In genomic region chr17:7850970-7851437, GRCh38 we compare ENCODE assay signal across 10 cellular contexts. TPM values are rescaled to one million over a fixed set of nuclear protein-coding genes. Genes with fewer than 3 reads are reported as not detected.
DNase-seq lines count a peak whose midpoint lies in the region; ATAC-seq and TF ChIP-seq lines count a peak whose summit lies in the region.
"Had no signal": no experiment of that assay in that cellular context is flagged by ENCODE, and none has a peak within 500 bp of the region (broad histone marks: within the 10 kb centered on the region; RNA-seq: fewer than 3 reads in every experiment).

No MANE protein-coding gene starts in this region.

- BruUV-seq in HCT116 (replicated peaks; lab: Mats Ljungman, UMichigan), result TSS peak; percentile 45

- no peak overlapping the region for H4K8ac ChIP-seq in mesendoderm (ENCODE audit: low read depth, low read length)

- H3K27me3 ChIP-seq in CD4-positive, alpha-beta T cell (ENCODE audit: control insufficient read depth, insufficient read depth, low read length), result no peaks in the 10 kb centered on the region
- H3K27me3 ChIP-seq in HCT116 (ENCODE audit: insufficient read depth, low read length), result no peaks in the 10 kb centered on the region
- peaks cover 9% of the 10 kb centered on the region for H3K27me3 ChIP-seq in mesendoderm (ENCODE audit: insufficient read depth, low read length, poor library complexity)
- H3K27me3 ChIP-seq: cardiac muscle cell had no signal

- H3K79me1 ChIP-seq in mesendoderm (ENCODE audit: low read length), result no peaks in the 10 kb centered on the region

- H3K27ac ChIP-seq in CD4-positive, alpha-beta T cell (ENCODE audit: low read depth, low read length), result peak overlapping the region; percentile 55
- H3K27ac ChIP-seq in HCT116 (ENCODE audit: low read depth, low read length), result peak overlapping the region; percentile 68
- no peak overlapping the region for H3K27ac ChIP-seq in mesendoderm (ENCODE audit: low read depth, low read length)
- H3K27ac ChIP-seq: cardiac muscle cell had no signal

- H3K9me3 Mint-ChIP-seq in CD4-positive, alpha-beta T cell, result no peaks in the 10 kb centered on the region
- H3K9me3 Mint-ChIP-seq in activated T-helper 2 cell treated with anti-CD3 and anti-CD28 coated beads, Interferon-gamma antibody, Interleukin-2, Interleukin-4, amounts not matched to agents 10 μg/mL and 5 μg/mL and 100 μg/mL, durations not matched to agents 14 hours and 24 hours and 36 hours, result no peaks in the 10 kb centered on the region

- no peak for TF ChIP-seq POLR2A in HCT116 (IDR thresholded peaks at IDR 0.05; ENCODE audit: borderline replicate concordance, extremely low read depth, insufficient read depth, insufficient read length)

- H3K4me2 ChIP-seq in HCT116 (ENCODE audit: low read length) (peak overlapping the region; percentile 95), mesendoderm (ENCODE audit: low read length) (peak overlapping the region; percentile 82)

- peak overlapping the region; percentile 95 for H3K27ac Mint-ChIP-seq in CD4-positive, alpha-beta T cell
- no peak overlapping the region for H3K27ac Mint-ChIP-seq in activated T-helper 2 cell treated with anti-CD3 and anti-CD28 coated beads, Interferon-gamma antibody, Interleukin-2, Interleukin-4, amounts not matched to agents 10 μg/mL and 5 μg/mL and 100 μg/mL, durations not matched to agents 14 hours and 24 hours and 36 hours

- H4K5ac ChIP-seq in mesendoderm (ENCODE audit: low read length), result no peak overlapping the region

- peak overlapping the region; percentile 84 for H3K4me3 Mint-ChIP-seq in CD4-positive, alpha-beta T cell
- peak overlapping the region; percentile 61 for H3K4me3 Mint-ChIP-seq in activated T-helper 2 cell treated with anti-CD3 and anti-CD28 coated beads, Interferon-gamma antibody, Interleukin-2, Interleukin-4, amounts not matched to agents 10 μg/mL and 5 μg/mL and 100 μg/mL, durations not matched to agents 14 hours and 24 hours and 36 hours (ENCODE audit: low read depth)

- TF ChIP-seq RAD21 in HCT116 (IDR thresholded peaks at IDR 0.05; ENCODE audit: low read depth), result no peak

- H3K23ac ChIP-seq in mesendoderm (ENCODE audit: low read length), result no peak overlapping the region

- H3K4me1 Mint-ChIP-seq in CD4-positive, alpha-beta T cell (ENCODE audit: low read depth), result peaks cover 14% of the 10 kb centered on the region
- H3K4me1 Mint-ChIP-seq in activated T-helper 2 cell treated with anti-CD3 and anti-CD28 coated beads, Interferon-gamma antibody, Interleukin-2, Interleukin-4, amounts not matched to agents 10 μg/mL and 5 μg/mL and 100 μg/mL, durations not matched to agents 14 hours and 24 hours and 36 hours (ENCODE audit: low read depth), result peaks cover 28% of the 10 kb centered on the region

- no peak overlapping the region for H2BK5ac ChIP-seq in mesendoderm (ENCODE audit: low read length)

- H2BK15ac ChIP-seq in mesendoderm (replicated peaks; ENCODE audit: low read depth), result no peak overlapping the region

- H2BK120ac ChIP-seq in mesendoderm (ENCODE audit: low read depth, low read length), result no peak overlapping the region

- H3K36me3 ChIP-seq in HCT116 (ENCODE audit: control insufficient read depth in 1 of 2, insufficient read depth in 2 of 2, low read length in 2 of 2) (peaks cover 27 to 31% of the 10 kb centered on the region in 2 experiments), mesendoderm (ENCODE audit: control insufficient read depth, insufficient read depth, low read length) (no peaks in the 10 kb centered on the region)

- DNase-seq in CD4-positive, alpha-beta T cell, result no peak
- no peak for DNase-seq in HCT116 (ENCODE audit: low read depth, low spot score)
- no peak for DNase-seq in activated T-helper 2 cell treated with anti-CD3 and anti-CD28 coated beads, Interferon-gamma antibody, Interleukin-2, Interleukin-4, amounts not matched to agents 10 μg/mL and 5 μg/mL and 100 μg/mL, durations not matched to agents 14 hours and 24 hours and 36 hours (ENCODE audit: low spot score)
- DNase-seq in mesendoderm, result no peak
- no peak for DNase-seq in NOMO-1 (lab: John Stamatoyannopoulos, UW; ENCODE audit: unreplicated experiment in 2 of 2)
- DNase-seq: DMS79 treated with DMSO at 0.1 percent for 48 hours had no signal

- intact Hi-C loops in CD4-positive, alpha-beta T cell (cut with DNase I, micrococcal nuclease), result loop anchor here (1.0 to 10.0 kb wide), 6 partner anchors 9 to 816 kb away; partner anchors contain the start of genes KDM6B (in 2 of the 2), NEURL4 (in 1 of the 2) and SLC16A13 (in 1 of the 2)
- intact Hi-C loops in HCT116 (cut with micrococcal nuclease), result loop anchor here (1.0 to 2.0 kb wide), 2 partner anchors 29 to 108 kb away; no protein-coding TSS in a partner anchor
- intact Hi-C loops in activated T-helper 2 cell treated with anti-CD3 and anti-CD28 coated beads, Interferon-gamma antibody, Interleukin-2, Interleukin-4, amounts not matched to agents 10 μg/mL and 5 μg/mL and 100 μg/mL, durations not matched to agents 14 hours and 24 hours and 36 hours (cut with micrococcal nuclease), result loop anchor here (1.0 to 10.0 kb wide), 4 partner anchors 16 to 204 kb away; no protein-coding TSS in a partner anchor

- H4K20me1 ChIP-seq in HCT116 (ENCODE audit: insufficient read depth), result no peaks in the 10 kb centered on the region

- peaks cover 71% of the 10 kb centered on the region for H3K36me3 Mint-ChIP-seq in CD4-positive, alpha-beta T cell (ENCODE audit: low read depth)
- peaks cover 63% of the 10 kb centered on the region for H3K36me3 Mint-ChIP-seq in activated T-helper 2 cell treated with anti-CD3 and anti-CD28 coated beads, Interferon-gamma antibody, Interleukin-2, Interleukin-4, amounts not matched to agents 10 μg/mL and 5 μg/mL and 100 μg/mL, durations not matched to agents 14 hours and 24 hours and 36 hours (ENCODE audit: low read depth)

- TF ChIP-seq CTCF in CD4-positive, alpha-beta T cell (IDR thresholded peaks at IDR 0.05), result no peak
- TF ChIP-seq CTCF in HCT116 (IDR thresholded peaks at IDR 0.05 in 2 of 3, conservative IDR thresholded peaks at IDR 0.05 in 1 of 3; ENCODE audit: borderline replicate concordance in 1 of 3, insufficient read depth in 1 of 3, low read depth in 2 of 3, low read length in 2 of 3), result no peak

- no peaks in the 10 kb centered on the region for H3K9me3 ChIP-seq in CD4-positive, alpha-beta T cell (ENCODE audit: control insufficient read depth, low read length)
- no peaks in the 10 kb centered on the region for H3K9me3 ChIP-seq in HCT116 (ENCODE audit: control insufficient read depth in 1 of 2, insufficient read depth in 1 of 2, low read depth in 1 of 2, low read length in 2 of 2)

- H2AFZ ChIP-seq in HCT116 (ENCODE audit: low read depth, low read length, poor library complexity, severe bottlenecking), result no peak overlapping the region

- H3K9ac ChIP-seq in HCT116 (ENCODE audit: low read length), result peak overlapping the region; percentile 80
- H3K9ac ChIP-seq in mesendoderm (ENCODE audit: low read length), result no peak overlapping the region

- H2AK5ac ChIP-seq in mesendoderm (ENCODE audit: low read length), result no peak overlapping the region

- RAD21 ChIA-PET in HCT116 (lab: Charles Lee; ENCODE audit: low non-redundant PET in 1 of 2, low total read pairs in 2 of 2, uncharacterized antibody in 2 of 2, unreplicated experiment in 2 of 2), result no interaction called here

- peak overlapping the region; percentile 0 for H3K56ac ChIP-seq in mesendoderm (ENCODE audit: low read length)

- CTCF ChIA-PET in CD4-positive, alpha-beta T cell (lab: Charles Lee), result interaction anchor here (0.6 to 1.5 kb wide), 13 partner anchors 8 to 139 kb away, joined by 3 to 28 read pairs (median 4); no protein-coding TSS in a partner anchor
- CTCF ChIA-PET in HCT116 (lab: Charles Lee), result interaction anchor here (0.7 to 1.9 kb wide), 5 partner anchors 13 to 120 kb away, joined by 3 to 9 read pairs (median 5); no protein-coding TSS in a partner anchor

- H3K79me2 ChIP-seq in HCT116 (ENCODE audit: insufficient read depth, low read length), result peaks cover 44% of the 10 kb centered on the region
- H3K79me2 ChIP-seq in mesendoderm (ENCODE audit: control insufficient read depth, insufficient read depth, low read length), result no peaks in the 10 kb centered on the region

- POLR2A ChIA-PET in CD4-positive, alpha-beta T cell (lab: Charles Lee), result interaction anchor here (0.9 to 4.7 kb wide), 6 partner anchors 9 to 108 kb away, joined by 3 to 33 read pairs (median 4); partner anchors contain the start of genes KDM6B and RNF227
- POLR2A ChIA-PET in HCT116 (lab: Charles Lee), result interaction anchor here (1.2 to 2.2 kb wide), 3 partner anchors 9 to 107 kb away, joined by 4 to 11 read pairs (median 7); no protein-coding TSS in a partner anchor

- H3K27me3 Mint-ChIP-seq in CD4-positive, alpha-beta T cell, result no peaks in the 10 kb centered on the region
- H3K27me3 Mint-ChIP-seq in activated T-helper 2 cell treated with anti-CD3 and anti-CD28 coated beads, Interferon-gamma antibody, Interleukin-2, Interleukin-4, amounts not matched to agents 10 μg/mL and 5 μg/mL and 100 μg/mL, durations not matched to agents 14 hours and 24 hours and 36 hours (ENCODE audit: low read depth), result no peaks in the 10 kb centered on the region

- peak; percentile 8 for ATAC-seq in CD4-positive, alpha-beta T cell (ENCODE audit: poor library complexity)
- peak; percentile 23 for ATAC-seq in HCT116
- no peak for ATAC-seq in GM21423 (IDR thresholded peaks at IDR 0.05; ENCODE audit: unreplicated experiment)
- no peak for ATAC-seq in GM21381 (IDR thresholded peaks at IDR 0.05; ENCODE audit: unreplicated experiment)
- no peak for ATAC-seq in HG02588 (IDR thresholded peaks at IDR 0.05; ENCODE audit: unreplicated experiment)

- H3K4me3 ChIP-seq in HCT116 (replicated peaks in 1 of 2; ENCODE audit: low read depth in 1 of 2, low read length in 2 of 2), result peak overlapping the region; percentile 50 to 77
- no peak overlapping the region for H3K4me3 ChIP-seq in mesendoderm (ENCODE audit: low read length)
- H3K4me3 ChIP-seq: cardiac muscle cell had no signal

- H3K4me1 ChIP-seq in HCT116 (ENCODE audit: control insufficient read depth in 1 of 2, insufficient read depth in 2 of 2, low read length in 2 of 2), result peaks cover 20 to 38% of the 10 kb centered on the region in 2 experiments
- peaks cover 2% of the 10 kb centered on the region for H3K4me1 ChIP-seq in mesendoderm (ENCODE audit: control insufficient read depth, low read depth, low read length)

- H3K4ac ChIP-seq in mesendoderm (ENCODE audit: low read depth, low read length), result no peak overlapping the region

- no peak overlapping the region for H3K18ac ChIP-seq in mesendoderm (ENCODE audit: low read length)

- WGBS in mesendoderm (ENCODE audit: extremely low coverage, insufficient coverage, low lambda C conversion rate), result no CpG with 5 or more reads among the region's 13 CpGs

- no peaks in the 10 kb centered on the region for H3K9me2 ChIP-seq in HCT116 (ENCODE audit: insufficient read depth)

RNA-seq across cellular contexts. Expression of gene TMEM88, which starts 3.9 kb away (rescaled TPM):
- total RNA-seq in CD4-positive, alpha-beta T cell, result 10 to 100 TPM; 29.3 to 29.6 TPM
- total RNA-seq in HCT116 (2021; ENCODE audit: unreplicated experiment), result 2.8 TPM
- 0.82 and 1.8 TPM in 2 replicates for polyA plus RNA-seq in HCT116 (2012)
- 4.1 and 6.1 TPM in 2 replicates for total RNA-seq in activated T-helper 2 cell treated with anti-CD3 and anti-CD28 coated beads, Interferon-gamma antibody, Interleukin-2, Interleukin-4, amounts not matched to agents 10 μg/mL and 5 μg/mL and 100 μg/mL, durations not matched to agents 14 hours and 24 hours and 36 hours
- polyA plus RNA-seq in mesendoderm (2013, experiment 1 of 2), result 2.9 TPM
- 2.3 TPM for polyA plus RNA-seq in mesendoderm (2013, experiment 2 of 2)

RNA-seq across cellular contexts. Expression of gene NAA38, which starts 6.4 kb away (rescaled TPM):
- total RNA-seq in CD4-positive, alpha-beta T cell, result 10 to 100 TPM; 15.4 to 16.3 TPM
- 103 TPM for total RNA-seq in HCT116 (2021; ENCODE audit: unreplicated experiment)
- 148 and 157 TPM in 2 replicates for polyA plus RNA-seq in HCT116 (2012)
- total RNA-seq in activated T-helper 2 cell treated with anti-CD3 and anti-CD28 coated beads, Interferon-gamma antibody, Interleukin-2, Interleukin-4, amounts not matched to agents 10 μg/mL and 5 μg/mL and 100 μg/mL, durations not matched to agents 14 hours and 24 hours and 36 hours, result 52.6 and 53.0 TPM in 2 replicates
- 35.8 TPM for polyA plus RNA-seq in mesendoderm (2013, experiment 1 of 2)
- polyA plus RNA-seq in mesendoderm (2013, experiment 2 of 2), result 33.4 TPM

RNA-seq across cellular contexts. Expression of gene CYB5D1, which starts 6.8 kb away (rescaled TPM):
- total RNA-seq in CD4-positive, alpha-beta T cell, result 1 to 10 TPM; 8.7 TPM
- total RNA-seq in HCT116 (2021; ENCODE audit: unreplicated experiment), result 21.5 TPM
- polyA plus RNA-seq in HCT116 (2012), result 16.0 and 17.9 TPM in 2 replicates
- 8.8 and 10.5 TPM in 2 replicates for total RNA-seq in activated T-helper 2 cell treated with anti-CD3 and anti-CD28 coated beads, Interferon-gamma antibody, Interleukin-2, Interleukin-4, amounts not matched to agents 10 μg/mL and 5 μg/mL and 100 μg/mL, durations not matched to agents 14 hours and 24 hours and 36 hours
- polyA plus RNA-seq in mesendoderm (2013, experiment 1 of 2), result 12.7 TPM
- polyA plus RNA-seq in mesendoderm (2013, experiment 2 of 2), result 13.3 TPM

RNA-seq across cellular contexts. Expression of gene KDM6B, which starts 17.0 kb away (rescaled TPM):
- total RNA-seq in CD4-positive, alpha-beta T cell, result 100 to 1,000 TPM; 189 to 191 TPM
- total RNA-seq in HCT116 (2021; ENCODE audit: unreplicated experiment), result 42.1 TPM
- polyA plus RNA-seq in HCT116 (2012), result 21.0 and 26.5 TPM in 2 replicates
- 96.0 and 99.6 TPM in 2 replicates for total RNA-seq in activated T-helper 2 cell treated with anti-CD3 and anti-CD28 coated beads, Interferon-gamma antibody, Interleukin-2, Interleukin-4, amounts not matched to agents 10 μg/mL and 5 μg/mL and 100 μg/mL, durations not matched to agents 14 hours and 24 hours and 36 hours
- polyA plus RNA-seq in mesendoderm (2013, experiment 1 of 2), result 1.9 TPM
- 1.8 TPM for polyA plus RNA-seq in mesendoderm (2013, experiment 2 of 2)

RNA-seq across cellular contexts. Expression of gene CHD3, which starts 37.6 kb away (rescaled TPM):
- total RNA-seq in CD4-positive, alpha-beta T cell, result 100 to 1,000 TPM; 263 to 297 TPM
- 54.8 TPM for total RNA-seq in HCT116 (2021; ENCODE audit: unreplicated experiment)
- polyA plus RNA-seq in HCT116 (2012), result 54.9 and 63.8 TPM in 2 replicates
- 158 and 164 TPM in 2 replicates for total RNA-seq in activated T-helper 2 cell treated with anti-CD3 and anti-CD28 coated beads, Interferon-gamma antibody, Interleukin-2, Interleukin-4, amounts not matched to agents 10 μg/mL and 5 μg/mL and 100 μg/mL, durations not matched to agents 14 hours and 24 hours and 36 hours
- 10.2 TPM for polyA plus RNA-seq in mesendoderm (2013, experiment 1 of 2)
- polyA plus RNA-seq in mesendoderm (2013, experiment 2 of 2), result 10.2 TPM

Comparison
In these comparisons a context has a peak if more than half of its experiments do, and no peak if none do; other contexts are left out.
1. ATAC-seq: peak in CD4-positive, alpha-beta T cell (single experiment) and HCT116 (single experiment); none in GM21423 (single experiment), GM21381 (single experiment) and HG02588 (single experiment).